Comparison of ENCODE assay signal across 8 cellular contexts in the genomic region with DNA sequence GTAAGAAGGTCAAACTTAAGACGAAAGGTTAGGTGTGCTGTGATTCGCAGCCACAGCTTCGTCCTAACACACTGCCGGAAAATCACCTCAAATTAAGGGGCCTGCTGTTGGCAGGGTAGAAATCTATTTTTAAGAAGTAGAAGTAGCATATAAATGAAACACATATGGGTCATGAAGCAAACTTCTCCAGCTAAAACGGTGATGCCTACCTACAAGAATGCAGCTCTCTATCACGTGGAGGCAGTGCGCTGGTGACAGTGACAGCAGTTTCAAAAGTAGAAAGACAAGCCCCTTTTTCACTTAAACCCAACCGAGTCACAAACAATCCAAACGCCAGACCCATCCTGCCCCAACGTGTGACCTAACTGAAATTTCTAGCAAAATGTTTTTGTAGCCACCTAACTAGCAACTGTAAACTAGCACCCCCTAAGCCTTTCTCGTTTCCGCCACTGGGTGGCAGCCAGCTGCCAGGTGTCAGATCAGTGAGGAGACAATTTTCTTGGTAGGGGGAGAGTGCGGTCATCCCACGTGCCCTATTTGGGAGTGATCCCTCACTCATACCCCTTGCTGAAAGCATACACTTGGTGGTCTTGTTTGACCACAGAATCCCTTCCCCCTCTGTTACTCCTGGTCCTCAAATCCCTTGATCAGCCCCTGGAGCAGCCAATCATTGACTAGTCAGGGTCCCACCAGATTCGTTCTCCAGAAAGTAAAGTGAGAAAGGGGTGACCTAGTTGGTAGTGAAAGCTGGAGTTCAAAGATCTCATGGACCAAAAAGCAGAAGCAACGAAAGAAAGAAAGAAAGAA.
DNase-seq lines count a peak whose midpoint lies in the region; ATAC-seq and TF ChIP-seq lines count a peak whose summit lies in the region.

No MANE protein-coding gene starts in this region.

- no peaks in the 10 kb centered on the region for H3K36me3 ChIP-seq in Karpas-422 (ENCODE audit: insufficient read depth, low read length)
- H3K36me3 ChIP-seq in SJCRH30, result no peaks in the 10 kb centered on the region
- H3K36me3 ChIP-seq in left ventricle myocardium inferior, result no peaks in the 10 kb centered on the region

- H3K4me2 ChIP-seq in Karpas-422 (ENCODE audit: low read depth, low read length, poor library complexity, severe bottlenecking), result no peak overlapping the region

- H3K9me2 ChIP-seq in Karpas-422 (replicated peaks; ENCODE audit: insufficient read depth, low read length), result no peaks in the 10 kb centered on the region

- DNase-seq in AG08396 (ENCODE audit: low spot score), result peak; percentile 53
- DNase-seq in Karpas-422, result peak; percentile 76
- DNase-seq in SJCRH30, result peak; percentile 71 to 79
- DNase-seq in amniotic stem cell (lab: John Stamatoyannopoulos, UW), result peak; percentile 23
- peak; percentile 80 for DNase-seq in left ventricle myocardium inferior
- DNase-seq in pulmonary artery endothelial cell (ENCODE audit: low read depth, low spot score), result peak; percentile 30

- H3K4me1 ChIP-seq in Karpas-422 (ENCODE audit: low read length) (no peaks in the 10 kb centered on the region), SJCRH30 (peaks cover 15% of the 10 kb centered on the region), left ventricle myocardium inferior (peaks cover 16% of the 10 kb centered on the region)

- intact Hi-C loops in left ventricle myocardium inferior (cut with micrococcal nuclease), result loop anchor here (5.0 kb wide), 1 partner anchor 140 kb away; no protein-coding TSS in a partner anchor

- H2AFZ ChIP-seq in Karpas-422 (ENCODE audit: low read length), result no peak overlapping the region

- H3K27ac ChIP-seq in Karpas-422 (ENCODE audit: low read length) (no peak overlapping the region), SJCRH30 (no peak overlapping the region), left ventricle myocardium inferior (replicated peaks) (no peak overlapping the region)

- H4K20me1 ChIP-seq in Karpas-422 (ENCODE audit: insufficient read depth, low read depth, low read length), result no peaks in the 10 kb centered on the region

- H3K9me3 ChIP-seq in Karpas-422 (ENCODE audit: low read length), result no peaks in the 10 kb centered on the region
- no peaks in the 10 kb centered on the region for H3K9me3 ChIP-seq in SJCRH30 (replicated peaks)
- H3K9me3 ChIP-seq in left ventricle myocardium inferior (replicated peaks), result no peaks in the 10 kb centered on the region

- TF ChIP-seq CTCF in left ventricle myocardium inferior (IDR thresholded peaks at IDR 0.05; ENCODE audit: borderline replicate concordance), result peak; percentile 90

- no peak overlapping the region for H3K9ac ChIP-seq in Karpas-422 (ENCODE audit: low read length)

- no peaks in the 10 kb centered on the region for H3K79me2 ChIP-seq in Karpas-422 (ENCODE audit: low read length)

- no peaks in the 10 kb centered on the region for H3K27me3 ChIP-seq in Karpas-422 (ENCODE audit: low read length)
- no peaks in the 10 kb centered on the region for H3K27me3 ChIP-seq in SJCRH30
- peaks cover 2% of the 10 kb centered on the region for H3K27me3 ChIP-seq in left ventricle myocardium inferior (ENCODE audit: low read depth)

- H3K4me3 ChIP-seq in Karpas-422 (ENCODE audit: low read length) (no peak overlapping the region), SJCRH30 (no peak overlapping the region), left ventricle myocardium inferior (no peak overlapping the region)

- ATAC-seq in GM18511 (IDR thresholded peaks at IDR 0.05; ENCODE audit: unreplicated experiment) (peak; percentile 70), GM21825 (IDR thresholded peaks at IDR 0.05; ENCODE audit: unreplicated experiment) (no peak)

Comparison
In these comparisons a context has a peak if more than half of its experiments do, and no peak if none do; other contexts are left out.
1. DNase-seq: peak in every context shown above with its lines; median percentile 80 in left ventricle myocardium inferior; 76 in Karpas-422; 75 in SJCRH30; 53 in AG08396; 30 in pulmonary artery endothelial cell; 23 in amniotic stem cell.